Comparison of ENCODE assay signal across 1 cellular context in the genomic region with DNA sequence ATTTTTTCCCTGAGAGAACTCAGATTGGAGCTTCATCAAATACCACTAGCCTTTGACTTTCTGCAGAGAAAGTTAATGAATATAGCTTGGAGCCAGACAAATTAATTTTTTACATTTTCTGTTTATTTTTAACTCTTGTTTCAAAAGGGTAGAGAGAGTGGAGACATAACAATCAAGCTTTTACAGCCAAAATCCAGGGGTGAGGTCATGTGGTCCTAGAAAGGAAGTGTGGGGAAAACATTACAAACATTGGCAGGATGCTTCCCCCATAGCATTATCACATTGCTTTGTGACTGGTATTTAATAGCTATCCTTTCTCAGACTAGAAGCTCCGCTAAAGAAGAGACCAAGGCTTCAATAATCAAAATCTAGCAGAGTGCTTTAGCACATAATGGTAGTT.
TF ChIP-seq lines count a peak whose summit lies in the region.

No MANE protein-coding gene starts in this region.

TF ChIP-seq in endothelial cell of umbilical vein, 7 proteins besides CTCF, POLR2A, EP300 and RAD21:
- no peak for TF ChIP-seq EZH2 (IDR thresholded peaks at IDR 0.05; ENCODE audit: borderline replicate concordance, low read depth, low read length, severe bottlenecking)
- no peak for TF ChIP-seq JUN (IDR thresholded peaks at IDR 0.05; ENCODE audit: borderline replicate concordance, insufficient read depth, insufficient read length, low read depth)
- TF ChIP-seq POLR2AphosphoS5 (IDR thresholded peaks at IDR 0.05; ENCODE audit: insufficient read depth, low read depth, low read length) = no peak
- TF ChIP-seq GATA2 (IDR thresholded peaks at IDR 0.05; ENCODE audit: insufficient read depth, insufficient read length, low read depth, low read length) = no peak
- TF ChIP-seq FOS (IDR thresholded peaks at IDR 0.05; ENCODE audit: borderline replicate concordance, insufficient read depth, low read length) = no peak
- TF ChIP-seq, protein P1, sequence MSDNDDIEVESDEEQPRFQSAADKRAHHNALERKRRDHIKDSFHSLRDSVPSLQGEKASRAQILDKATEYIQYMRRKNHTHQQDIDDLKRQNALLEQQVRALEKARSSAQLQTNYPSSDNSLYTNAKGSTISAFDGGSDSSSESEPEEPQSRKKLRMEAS (IDR thresholded peaks at IDR 0.05; ENCODE audit: insufficient read depth, insufficient read length) = no peak
- TF ChIP-seq MYC (IDR thresholded peaks at IDR 0.05; ENCODE audit: low read depth, low read length) = no peak
